12 cellular contexts compared by ENCODE assay signal in the genomic region with DNA sequence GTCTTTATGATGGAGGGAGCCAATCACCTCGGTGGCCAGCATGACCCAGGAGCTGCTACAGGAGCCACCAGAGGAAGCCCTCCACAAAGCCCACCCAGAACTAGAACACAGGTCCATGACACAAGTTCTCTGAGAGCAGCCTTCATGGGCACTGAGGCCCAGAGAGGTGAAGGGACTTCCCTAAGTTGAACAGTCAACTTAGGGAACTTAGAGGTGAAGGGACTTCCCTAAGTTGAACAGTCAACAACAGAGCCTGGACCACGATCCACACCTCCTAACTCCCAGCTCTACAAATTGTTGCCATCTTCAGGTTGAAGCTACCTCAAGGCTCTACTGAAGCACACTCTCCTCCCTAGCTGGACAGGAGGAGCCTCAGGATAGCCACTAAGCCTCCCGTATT.
DNase-seq lines count a peak whose midpoint lies in the region; ATAC-seq and TF ChIP-seq lines count a peak whose summit lies in the region.
"Had no signal": no experiment of that assay in that cellular context is flagged by ENCODE, and none has a peak within 500 bp of the region (broad histone marks: within the 10 kb centered on the region; RNA-seq: fewer than 3 reads in every experiment).

No MANE protein-coding gene starts in this region.

- H3K27ac Mint-ChIP-seq in activated naive CD4-positive, alpha-beta T cell treated with anti-CD3 and anti-CD28 coated beads, Interleukin-2, amount 50 U/mL, for 72 hours = peak overlapping the region in 1 of 2 donors; percentile 33
- no peak overlapping the region for H3K27ac Mint-ChIP-seq in activated naive CD4-positive, alpha-beta T cell treated with anti-CD3 and anti-CD28 coated beads, Interleukin-2, amount 10 ng/mL, durations not matched to agents 7 days and 5 days
- peak overlapping the region; percentile 2 for H3K27ac Mint-ChIP-seq in stimulated activated naive CD8-positive, alpha-beta T cell treated with anti-CD3 and anti-CD28 coated beads, Interleukin-15, Interleukin-2, amounts not matched to agents 100 ng/mL and 50 ng/mL, for 24 hours

- no peaks in the 10 kb centered on the region for H3K9me3 ChIP-seq in vagina
- H3K9me3 ChIP-seq: Caco-2 had no signal

- H3K27me3 ChIP-seq in vagina = no peaks in the 10 kb centered on the region

- TF ChIP-seq POLR2A in vagina (IDR thresholded peaks at IDR 0.05) = no peak

- no peak overlapping the region for H3K4me3 Mint-ChIP-seq in activated naive CD4-positive, alpha-beta T cell treated with anti-CD3 and anti-CD28 coated beads, Interleukin-2, amount 10 ng/mL, durations not matched to agents 7 days and 5 days
- no peak overlapping the region for H3K4me3 Mint-ChIP-seq in stimulated activated naive CD8-positive, alpha-beta T cell treated with anti-CD3 and anti-CD28 coated beads, Interleukin-15, Interleukin-2, amounts not matched to agents 100 ng/mL and 50 ng/mL, for 24 hours

- no peak for TF ChIP-seq CTCF in vagina (IDR thresholded peaks at IDR 0.05)

- H3K4me3 ChIP-seq in vagina = no peak overlapping the region

- no peaks in the 10 kb centered on the region for H3K4me1 ChIP-seq in vagina
- H3K4me1 ChIP-seq: Caco-2 had no signal

- peaks cover 0 to 5% of the 10 kb centered on the region in 2 donors for H3K36me3 Mint-ChIP-seq in activated naive CD4-positive, alpha-beta T cell treated with anti-CD3 and anti-CD28 coated beads, Interleukin-2, amount 50 U/mL, for 72 hours
- no peaks in the 10 kb centered on the region for H3K36me3 Mint-ChIP-seq in activated naive CD4-positive, alpha-beta T cell treated with anti-CD3 and anti-CD28 coated beads, Interleukin-2, amount 10 ng/mL, durations not matched to agents 7 days and 5 days
- no peaks in the 10 kb centered on the region for H3K36me3 Mint-ChIP-seq in stimulated activated naive CD8-positive, alpha-beta T cell treated with anti-CD3 and anti-CD28 coated beads, Interleukin-15, Interleukin-2, amounts not matched to agents 100 ng/mL and 50 ng/mL, for 24 hours (ENCODE audit: low read depth)

- H3K4me1 Mint-ChIP-seq in activated naive CD4-positive, alpha-beta T cell treated with anti-CD3 and anti-CD28 coated beads, Interleukin-2, amount 10 ng/mL, durations not matched to agents 7 days and 5 days = peaks cover 5% of the 10 kb centered on the region
- peaks cover 5% of the 10 kb centered on the region for H3K4me1 Mint-ChIP-seq in stimulated activated naive CD8-positive, alpha-beta T cell treated with anti-CD3 and anti-CD28 coated beads, Interleukin-15, Interleukin-2, amounts not matched to agents 100 ng/mL and 50 ng/mL, for 24 hours (ENCODE audit: low read depth)

- no peak overlapping the region for H3K27ac ChIP-seq in vagina

- intact Hi-C loops in vagina (cut with DNase I) = no loop called here

- no peak for DNase-seq in activated naive CD4-positive, alpha-beta T cell treated with anti-CD3 and anti-CD28 coated beads, Interleukin-2, amount 50 U/mL, for 72 hours (ENCODE audit: low spot score in 2 of 2)
- no peak for DNase-seq in activated naive CD4-positive, alpha-beta T cell treated with anti-CD3 and anti-CD28 coated beads, Interleukin-2, amount 10 ng/mL, durations not matched to agents 7 days and 5 days
- DNase-seq in NCI-H748 treated with DMSO at 0.1 percent for 48 hours (lab: John Stamatoyannopoulos, UW) = no peak
- no peak for DNase-seq in vagina (ENCODE audit: extremely low spot score in 2 of 2)
- no peak for DNase-seq in stimulated activated naive CD4-positive, alpha-beta T cell (lab: John Stamatoyannopoulos, UW)
- DNase-seq: Caco-2, DMS53, NCI-H226, PC-3 had no signal

- ATAC-seq in activated naive CD4-positive, alpha-beta T cell treated with anti-CD3 and anti-CD28 coated beads, Interleukin-2, amount 50 U/mL, for 72 hours = peak; percentile 68 to 97
- peak; percentile 52 for ATAC-seq in GM21723 (IDR thresholded peaks at IDR 0.05; ENCODE audit: unreplicated experiment)
- ATAC-seq in HG03457 (IDR thresholded peaks at IDR 0.05; ENCODE audit: unreplicated experiment) = peak; percentile 48
- ATAC-seq: PC-3 had no signal

- peaks cover 19% of the 10 kb centered on the region for H3K27me3 Mint-ChIP-seq in activated naive CD4-positive, alpha-beta T cell treated with anti-CD3 and anti-CD28 coated beads, Interleukin-2, amount 10 ng/mL, durations not matched to agents 7 days and 5 days
- H3K27me3 Mint-ChIP-seq in stimulated activated naive CD8-positive, alpha-beta T cell treated with anti-CD3 and anti-CD28 coated beads, Interleukin-15, Interleukin-2, amounts not matched to agents 100 ng/mL and 50 ng/mL, for 24 hours = no peaks in the 10 kb centered on the region

- CTCF ChIA-PET in activated naive CD4-positive, alpha-beta T cell treated with anti-CD3 and anti-CD28 coated beads, Interleukin-2, amount 10 ng/mL, durations not matched to agents 7 days and 5 days (lab: Charles Lee) = interaction anchor here (1.2 kb wide), 1 partner anchor 32 kb away, joined by 3 read pairs; no protein-coding TSS in a partner anchor

- H3K9me3 Mint-ChIP-seq in activated naive CD4-positive, alpha-beta T cell treated with anti-CD3 and anti-CD28 coated beads, Interleukin-2, amount 50 U/mL, for 72 hours = peaks cover 0 to 7% of the 10 kb centered on the region in 2 donors
- peaks cover 9% of the 10 kb centered on the region for H3K9me3 Mint-ChIP-seq in activated naive CD4-positive, alpha-beta T cell treated with anti-CD3 and anti-CD28 coated beads, Interleukin-2, amount 10 ng/mL, durations not matched to agents 7 days and 5 days
- peaks cover 10% of the 10 kb centered on the region for H3K9me3 Mint-ChIP-seq in stimulated activated naive CD8-positive, alpha-beta T cell treated with anti-CD3 and anti-CD28 coated beads, Interleukin-15, Interleukin-2, amounts not matched to agents 100 ng/mL and 50 ng/mL, for 24 hours

- no peaks in the 10 kb centered on the region for H3K36me3 ChIP-seq in vagina
